Comparison of ENCODE assay signal across 8 cellular contexts in the genomic region with DNA sequence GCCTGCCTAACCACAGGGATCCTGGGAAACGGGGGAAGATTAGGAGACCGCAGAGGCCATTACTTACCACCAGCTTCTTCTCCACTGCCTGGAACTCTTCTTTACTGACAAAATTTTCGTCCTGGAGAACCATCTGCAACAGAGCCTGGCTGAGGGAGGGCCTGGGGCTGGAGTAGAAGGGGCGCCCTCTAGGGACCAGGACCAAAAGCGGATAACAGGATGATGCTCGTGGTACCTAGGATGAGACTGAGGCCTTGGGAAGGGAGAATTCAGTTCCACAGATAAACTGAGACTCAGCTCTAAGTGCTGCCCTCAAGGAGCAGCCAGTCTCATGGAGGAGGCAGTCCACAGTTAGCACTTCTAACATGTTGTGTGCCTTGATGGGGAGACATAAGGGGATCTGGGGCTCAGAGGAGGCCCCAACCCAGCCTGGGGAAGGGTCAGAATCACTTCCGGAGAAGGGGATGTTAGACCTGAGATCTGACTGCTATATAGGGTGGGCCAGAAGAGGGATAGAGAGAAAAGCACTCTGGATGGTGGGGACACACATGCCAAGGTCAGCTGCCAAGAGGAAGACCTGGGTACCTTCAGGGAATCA. TPM values are rescaled to one million over a fixed set of nuclear protein-coding genes. Genes with fewer than 3 reads are reported as not detected.
A peak's percentile ranks its signal among the peaks of the same experiment; 100 is the strongest.
DNase-seq lines count a peak whose midpoint lies in the region; ATAC-seq, FAIRE-seq and TF ChIP-seq lines count a peak whose summit lies in the region.

No MANE protein-coding gene starts in this region.

- H3K14ac ChIP-seq in H1 (ENCODE audit: insufficient read length) = no peak overlapping the region

- peak overlapping the region; percentile 99 for H3K27ac Mint-ChIP-seq in activated naive CD4-positive, alpha-beta T cell treated with anti-CD3 and anti-CD28 coated beads, Interleukin-2, amount 50 U/mL, for 24 hours

- H3K4ac ChIP-seq in H1 (replicated peaks; ENCODE audit: insufficient read length, low read depth, low read length) = no peak overlapping the region

- peak; percentile 55 to 63 for TF ChIP-seq RAD21 in H1 (IDR thresholded peaks at IDR 0.05 in 1 of 2, conservative IDR thresholded peaks at IDR 0.05 in 1 of 2; ENCODE audit: low read depth in 2 of 2, low read length in 2 of 2)

- peak overlapping the region; percentile 94 for H3K4me3 Mint-ChIP-seq in activated naive CD4-positive, alpha-beta T cell treated with anti-CD3 and anti-CD28 coated beads, Interleukin-2, amount 50 U/mL, for 24 hours

- H3K9me2 ChIP-seq in PC-3 (replicated peaks; ENCODE audit: low read length) = no peaks in the 10 kb centered on the region

- intact Hi-C loops in PC-3 (cut with micrococcal nuclease) = no loop called here
- intact Hi-C loops in prostate gland (cut with DNase I) = no loop called here

- no peak overlapping the region for H2AK5ac ChIP-seq in H1 (ENCODE audit: low read depth, low read length)

- no peaks in the 10 kb centered on the region for H3F3A ChIP-seq in PC-3 (ENCODE audit: low read length, unreplicated experiment)

- H3K27me3 Mint-ChIP-seq in activated naive CD4-positive, alpha-beta T cell treated with anti-CD3 and anti-CD28 coated beads, Interleukin-2, amount 50 U/mL, for 24 hours = no peaks in the 10 kb centered on the region

- no peak for ATAC-seq in PC-3
- no peak for ATAC-seq in GM18870 (IDR thresholded peaks at IDR 0.05; ENCODE audit: unreplicated experiment)

- H2BK12ac ChIP-seq in H1 (ENCODE audit: low read depth, low read length) = no peak overlapping the region

- no peak overlapping the region for H3K4me3 ChIP-seq in PC-3 (ENCODE audit: low read length)
- no peak overlapping the region for H3K4me3 ChIP-seq in H1 (ENCODE audit: extremely low read depth in 1 of 4, insufficient read depth in 2 of 4, low read depth in 3 of 4, low read length in 4 of 4)
- H3K4me3 ChIP-seq in prostate gland = no peak overlapping the region

- H3K23ac ChIP-seq in H1 (ENCODE audit: insufficient read length) = no peak overlapping the region

- no peak overlapping the region for H4K5ac ChIP-seq in H1 (ENCODE audit: insufficient read length, low read depth, low read length)

- no peak overlapping the region for H3K9ac ChIP-seq in PC-3 (ENCODE audit: low read length)
- H3K9ac ChIP-seq in H1 (replicated peaks in 1 of 4; ENCODE audit: extremely low read depth in 1 of 4, low read depth in 3 of 4, low read length in 3 of 4) = no peak overlapping the region

- POLR2A ChIA-PET in PC-3 (lab: Charles Lee; ENCODE audit: unreplicated experiment) (no interaction called here), H1 (lab: Charles Lee; ENCODE audit: partially characterized antibody) (interaction anchor here (1.0 to 2.8 kb wide), 12 partner anchors 9 to 122 kb away, joined by 3 to 16 read pairs (median 4); a partner anchor contains a TSS)

- H3K4me1 ChIP-seq in PC-3 (ENCODE audit: insufficient read depth, low read length) = peaks cover 10% of the 10 kb centered on the region
- peaks cover 0 to 8% (median 4%) of the 10 kb centered on the region in 4 experiments; a peak in 6 of 7 replicates for H3K4me1 ChIP-seq in H1 (replicated peaks in 1 of 4; ENCODE audit: control insufficient read depth in 3 of 4, insufficient read depth in 4 of 4, low read length in 3 of 4)
- peaks cover 4% of the 10 kb centered on the region for H3K4me1 ChIP-seq in prostate gland (replicated peaks)

- H3K23me2 ChIP-seq in H1 (ENCODE audit: low read depth, low read length) = peaks cover 4% of the 10 kb centered on the region; the same call in 1 of the 2 replicates

- no peak overlapping the region for H3K18ac ChIP-seq in H1 (ENCODE audit: extremely low read depth, low read length)

- no TSS peak for BruUV-seq in PC-3 (replicated peaks; lab: Mats Ljungman, UMichigan)

- no peaks in the 10 kb centered on the region for H3K27me3 ChIP-seq in PC-3 (ENCODE audit: low read length)
- 0 out of 7 replicates have a peak, but pooled peaks cover 0 to 4% (median 0%) of the 10 kb centered on the region in 4 experiments for H3K27me3 ChIP-seq in H1 (replicated peaks in 1 of 4; ENCODE audit: control insufficient read depth in 3 of 4, extremely low read depth in 1 of 4, insufficient read depth in 3 of 4, low read length in 3 of 4)
- H3K27me3 ChIP-seq in prostate gland (replicated peaks; ENCODE audit: insufficient read depth) = no peaks in the 10 kb centered on the region

- H2AFZ ChIP-seq in PC-3 (ENCODE audit: low read length) = no peak overlapping the region
- no peak overlapping the region for H2AFZ ChIP-seq in H1 (ENCODE audit: low read length)

- H4K8ac ChIP-seq in H1 (ENCODE audit: extremely low read depth, insufficient read depth, low read length) = no peak overlapping the region

- no peak for TF ChIP-seq EP300 in H1 (IDR thresholded peaks at IDR 0.05; ENCODE audit: borderline replicate concordance in 1 of 2, low read depth in 2 of 2, low read length in 2 of 2)

- H2BK120ac ChIP-seq in H1 (replicated peaks; ENCODE audit: low read depth, low read length) = no peak overlapping the region

- no peak overlapping the region for H4K91ac ChIP-seq in H1 (replicated peaks; ENCODE audit: insufficient read length, low read length)

- H2BK15ac ChIP-seq in H1 (ENCODE audit: low read length) = no peak overlapping the region

- TF ChIP-seq CTCF in PC-3 (conservative IDR thresholded peaks at IDR 0.05; ENCODE audit: low read depth, low read length) (peak; percentile 67), H1 (IDR thresholded peaks at IDR 0.05; ENCODE audit: control extremely low read depth in 1 of 3, insufficient read depth in 1 of 3, low read depth in 1 of 3, low read length in 3 of 3) (peak in 2 of 3 experiments; percentile 71 to 88; a peak in 3 of 4 replicates), prostate gland (IDR thresholded peaks at IDR 0.05) (no peak)

- H2BK5ac ChIP-seq in H1 (ENCODE audit: low read depth, low read length) = no peak overlapping the region

- 65% methylated on average over 7 of the region's 7 CpGs; no CpG with 5 or more reads in 1 of the 2 experiments for WGBS in H1 (ENCODE audit: extremely low coverage in 1 of 2, insufficient coverage in 1 of 2, insufficient read length in 1 of 2, insufficient replicate concordance in 2 of 2, low coverage in 1 of 2, low lambda C conversion rate in 2 of 2, missing lambda C conversion rate in 1 of 2), 2 experiments
- 78% methylated on average over 7 of the region's 7 CpGs for WGBS in prostate gland

- no peaks in the 10 kb centered on the region for H3K36me3 Mint-ChIP-seq in activated naive CD4-positive, alpha-beta T cell treated with anti-CD3 and anti-CD28 coated beads, Interleukin-2, amount 50 U/mL, for 24 hours

- no peak overlapping the region for H3K27ac ChIP-seq in PC-3 (ENCODE audit: low read length)
- H3K27ac ChIP-seq in H1 (ENCODE audit: low read depth, low read length) = no peak overlapping the region
- H3K27ac ChIP-seq in prostate gland = peak overlapping the region; percentile 89 to 94

- H3K79me2 ChIP-seq in PC-3 (ENCODE audit: low read length) (no peaks in the 10 kb centered on the region), H1 (ENCODE audit: control insufficient read depth in 1 of 2, insufficient read depth in 2 of 2, low read length in 2 of 2) (no peaks in the 10 kb centered on the region; a peak in 2 of 4 replicates)

- no peaks in the 10 kb centered on the region for H3K9me3 ChIP-seq in PC-3 (ENCODE audit: low read length)
- H3K9me3 ChIP-seq in H1 (ENCODE audit: insufficient read depth in 2 of 2, low read depth in 1 of 2, low read length in 1 of 2) = no peaks in the 10 kb centered on the region
- H3K9me3 ChIP-seq in prostate gland = no peaks in the 10 kb centered on the region

- FAIRE-seq in H1 (lab: Jason Lieb, UNC) = no peak

- H2BK20ac ChIP-seq in H1 (ENCODE audit: low read length) = no peak overlapping the region

- H3K56ac ChIP-seq in H1 (replicated peaks; ENCODE audit: insufficient read length, low read depth, low read length) = no peak overlapping the region

- H3K79me1 ChIP-seq in H1 (ENCODE audit: low read depth, low read length) = no peaks in the 10 kb centered on the region

- H4K20me1 ChIP-seq in PC-3 (ENCODE audit: low read length) (no peaks in the 10 kb centered on the region), H1 (replicated peaks in 1 of 2; ENCODE audit: control insufficient read depth in 1 of 2, insufficient read depth in 2 of 2, low read length in 2 of 2) (peaks cover 0 to 1% of the 10 kb centered on the region in 2 experiments)

- H3K4me2 ChIP-seq in PC-3 (ENCODE audit: low read length) (no peak overlapping the region), H1 (ENCODE audit: insufficient read depth in 1 of 2, low read depth in 2 of 2, low read length in 2 of 2) (peak overlapping the region in 1 of 2 experiments; percentile 74; a peak in 1 of 4 replicates)

- H3K9me3 Mint-ChIP-seq in activated naive CD4-positive, alpha-beta T cell treated with anti-CD3 and anti-CD28 coated beads, Interleukin-2, amount 50 U/mL, for 24 hours = no peaks in the 10 kb centered on the region

- peaks cover 30% of the 10 kb centered on the region for H3K4me1 Mint-ChIP-seq in activated naive CD4-positive, alpha-beta T cell treated with anti-CD3 and anti-CD28 coated beads, Interleukin-2, amount 50 U/mL, for 24 hours

- H3K36me3 ChIP-seq in PC-3 (ENCODE audit: low read depth, low read length) (no peaks in the 10 kb centered on the region), H1 (ENCODE audit: control insufficient read depth in 2 of 4, insufficient read depth in 4 of 4, low read length in 3 of 4) (peaks cover 0 to 6% (median 3%) of the 10 kb centered on the region in 4 experiments; a peak in 2 of 8 replicates), prostate gland (no peaks in the 10 kb centered on the region)

- CTCF ChIA-PET in PC-3 (lab: Charles Lee) = interaction anchor here (0.6 kb wide), 2 partner anchors 47 to 147 kb away, joined by 3 read pairs; no protein-coding TSS in a partner anchor
- CTCF ChIA-PET in H1 (lab: Charles Lee; ENCODE audit: partially characterized antibody) = interaction anchor here (0.6 to 3.4 kb wide), 27 partner anchors 8 to 791 kb away, joined by 3 to 16 read pairs (median 4); a partner anchor contains a TSS

- TF ChIP-seq POLR2A in H1 (IDR thresholded peaks at IDR 0.05; ENCODE audit: control extremely low read depth in 1 of 2, low read depth in 2 of 2, low read length in 2 of 2) (no peak), prostate gland (IDR thresholded peaks at IDR 0.05) (no peak)

- no peak for DNase-seq in activated naive CD4-positive, alpha-beta T cell treated with Interleukin-2 at 50 U/mL for 16 hours
- DNase-seq in PC-3 = peak; percentile 33
- DNase-seq in H1 (ENCODE audit: low read depth in 1 of 2, low spot score in 2 of 2) = peak in 1 of 2 experiments; percentile 77
- no peak for DNase-seq in prostate gland (ENCODE audit: low spot score)
- no peak for DNase-seq in occipital lobe (lab: John Stamatoyannopoulos, UW)
- no peak for DNase-seq in NK-92 (lab: John Stamatoyannopoulos, UW; ENCODE audit: unreplicated experiment)

RNA-seq across cellular contexts. Expression of a gene that starts 1.2 kb away (rescaled TPM):
- total RNA-seq in PC-3 (2014; rRNA removed) (1.4 and 3.1 TPM in 2 replicates), prostate gland (10 to 100 TPM in 1 of 2 donors, 1 to 10 TPM in 1; 4.4 to 27.3 TPM), occipital lobe (3.6 TPM)
- 9.4 and 11.6 TPM in 2 replicates for total RNA-seq in H1 (2021; fragmentation: NEBNext Ultra II Directional; extraction: Animal tissue kit (Norgen Biotek cat#: 25700))
- polyA plus RNA-seq in H1 (2011; rRNA removed) = 4.4 and 5.8 TPM in 2 replicates
- polyA plus RNA-seq in H1 (2011; cell fraction: cytosol; rRNA removed) = 12.5 TPM
- polyA plus RNA-seq in H1 (2011; cell fraction: nucleus; rRNA removed) = 5.7 TPM
- polyA plus RNA-seq in H1 (2012, experiment 1 of 2) = 17.4 to 22.5 TPM (median 18.6 TPM) in 4 replicates
- 20.0 TPM for polyA plus RNA-seq in H1 (2012, experiment 2 of 2)
- polyA plus RNA-seq in H1 (2013, experiment 1 of 2) = 12.3 TPM
- 12.3 TPM for polyA plus RNA-seq in H1 (2013, experiment 2 of 2)
- 5.5 and 6.6 TPM in 2 replicates for polyA minus RNA-seq in H1 (2011; rRNA and poly(A)+ RNA removed)
- polyA minus RNA-seq in H1 (2011; cell fraction: cytosol; rRNA and poly(A)+ RNA removed) = 8.6 TPM
- polyA minus RNA-seq in H1 (2011; cell fraction: nucleus; rRNA and poly(A)+ RNA removed) = 7.0 TPM

RNA-seq across cellular contexts. Expression of a gene that starts 7.8 kb away (rescaled TPM):
- total RNA-seq in PC-3 (2014; rRNA removed) (1.9 and 2.2 TPM in 2 replicates), prostate gland (1 to 10 TPM; 2.4 TPM), occipital lobe (0.16 TPM)
- 3.1 and 3.3 TPM in 2 replicates for total RNA-seq in H1 (2021; fragmentation: NEBNext Ultra II Directional; extraction: Animal tissue kit (Norgen Biotek cat#: 25700))
- 0.89 and 1.9 TPM in 2 replicates for polyA plus RNA-seq in H1 (2011; rRNA removed)
- 1.5 TPM for polyA plus RNA-seq in H1 (2011; cell fraction: cytosol; rRNA removed)
- polyA plus RNA-seq in H1 (2011; cell fraction: nucleus; rRNA removed) = 2.0 TPM
- polyA plus RNA-seq in H1 (2012, experiment 1 of 2) = 1.7 to 2.4 TPM (median 2.3 TPM) in 4 replicates
- 2.1 TPM for polyA plus RNA-seq in H1 (2012, experiment 2 of 2)
- polyA plus RNA-seq in H1 (2013, experiment 1 of 2) = 1.8 TPM
- 1.7 TPM for polyA plus RNA-seq in H1 (2013, experiment 2 of 2)
- 0.44 and 0.73 TPM in 2 replicates for polyA minus RNA-seq in H1 (2011; rRNA and poly(A)+ RNA removed)
- 1.3 TPM for polyA minus RNA-seq in H1 (2011; cell fraction: cytosol; rRNA and poly(A)+ RNA removed)
- polyA minus RNA-seq in H1 (2011; cell fraction: nucleus; rRNA and poly(A)+ RNA removed) = 2.4 TPM

RNA-seq across cellular contexts. Expression of a gene that starts 12.9 kb away (rescaled TPM):
- total RNA-seq in PC-3 (2014; rRNA removed) (0.22 and 1.0 TPM in 2 replicates), prostate gland (1 to 10 TPM; 2.7 to 4.3 TPM), occipital lobe (not detected)
- total RNA-seq in H1 (2021; fragmentation: NEBNext Ultra II Directional; extraction: Animal tissue kit (Norgen Biotek cat#: 25700)) = 0.47 TPM in 1 of 2 replicates, not detected in the other
- polyA plus RNA-seq in H1 (2011; rRNA removed) = 0.39 and 0.71 TPM in 2 replicates
- polyA plus RNA-seq in H1 (2011; cell fraction: cytosol; rRNA removed) = 0.84 TPM
- 1.2 TPM for polyA plus RNA-seq in H1 (2011; cell fraction: nucleus; rRNA removed)
- 0.33 to 0.95 TPM (median 0.37 TPM) in 3 of 4 replicates, not detected in the other for polyA plus RNA-seq in H1 (2012, experiment 1 of 2)
- 0.31 TPM for polyA plus RNA-seq in H1 (2012, experiment 2 of 2)
- 0.47 TPM for polyA plus RNA-seq in H1 (2013, experiment 1 of 2)
- 0.13 TPM for polyA plus RNA-seq in H1 (2013, experiment 2 of 2)
- polyA minus RNA-seq in H1 (2011; rRNA and poly(A)+ RNA removed) = 0.69 TPM in 1 of 2 replicates, not detected in the other
- not detected for polyA minus RNA-seq in H1 (2011; cell fraction: cytosol; rRNA and poly(A)+ RNA removed)
- 0.90 TPM for polyA minus RNA-seq in H1 (2011; cell fraction: nucleus; rRNA and poly(A)+ RNA removed)

RNA-seq across cellular contexts. Expression of a gene that starts 19.6 kb away (rescaled TPM):
- total RNA-seq in PC-3 (2014; rRNA removed) (not detected in 2 replicates), prostate gland (10 to 100 TPM; 11.5 to 26.3 TPM), occipital lobe (not detected)
- not detected in 2 replicates for total RNA-seq in H1 (2021; fragmentation: NEBNext Ultra II Directional; extraction: Animal tissue kit (Norgen Biotek cat#: 25700))
- 0.03 TPM in 1 of 2 replicates, not detected in the other for polyA plus RNA-seq in H1 (2011; rRNA removed)
- not detected for polyA plus RNA-seq in H1 (2011; cell fraction: cytosol; rRNA removed)
- 0.16 TPM for polyA plus RNA-seq in H1 (2011; cell fraction: nucleus; rRNA removed)
- 0.12 to 0.50 TPM (median 0.24 TPM) in 4 replicates for polyA plus RNA-seq in H1 (2012, experiment 1 of 2)
- polyA plus RNA-seq in H1 (2012, experiment 2 of 2) = not detected
- polyA plus RNA-seq in H1 (2013, experiment 1 of 2) = not detected
- polyA plus RNA-seq in H1 (2013, experiment 2 of 2) = not detected
- polyA minus RNA-seq in H1 (2011; rRNA and poly(A)+ RNA removed) = not detected in 2 replicates
- polyA minus RNA-seq in H1 (2011; cell fraction: cytosol; rRNA and poly(A)+ RNA removed) = not detected
- not detected for polyA minus RNA-seq in H1 (2011; cell fraction: nucleus; rRNA and poly(A)+ RNA removed)

RNA-seq across cellular contexts. Expression of a gene that starts 36.7 kb away (rescaled TPM):
- 3.2 and 4.4 TPM in 2 replicates for total RNA-seq in PC-3 (2014; rRNA removed)
- total RNA-seq in H1 (2021; fragmentation: NEBNext Ultra II Directional; extraction: Animal tissue kit (Norgen Biotek cat#: 25700)) = 22.0 and 29.2 TPM in 2 replicates
- polyA plus RNA-seq in H1 (2011; rRNA removed) = 3.8 and 7.8 TPM in 2 replicates
- polyA plus RNA-seq in H1 (2011; cell fraction: cytosol; rRNA removed) = 6.7 TPM
- 2.7 TPM for polyA plus RNA-seq in H1 (2011; cell fraction: nucleus; rRNA removed)
- polyA plus RNA-seq in H1 (2012, experiment 1 of 2) = 11.0 to 14.3 TPM (median 13.8 TPM) in 4 replicates
- 3.2 TPM for polyA plus RNA-seq in H1 (2012, experiment 2 of 2)
- 15.0 TPM for polyA plus RNA-seq in H1 (2013, experiment 1 of 2)
- 19.1 TPM for polyA plus RNA-seq in H1 (2013, experiment 2 of 2)
- 8.4 and 10.7 TPM in 2 replicates for polyA minus RNA-seq in H1 (2011; rRNA and poly(A)+ RNA removed)
- 11.4 TPM for polyA minus RNA-seq in H1 (2011; cell fraction: cytosol; rRNA and poly(A)+ RNA removed)
- polyA minus RNA-seq in H1 (2011; cell fraction: nucleus; rRNA and poly(A)+ RNA removed) = 4.1 TPM
- total RNA-seq in prostate gland = 10 to 100 TPM in 1 of 2 donors, 1 to 10 TPM in 1; 7.3 to 11.5 TPM
- total RNA-seq in occipital lobe = 46.6 TPM

Comparison
In these comparisons a context has a peak if more than half of its experiments do, and no peak if none do; other contexts are left out.
1. H3K27ac ChIP-seq: peak in prostate gland (2 of 2); none in PC-3 (single experiment) and H1 (single experiment).
2. CTCF ChIP-seq: peak in PC-3 (single experiment) and H1 (2 of 3); none in prostate gland (0 of 4).